ENCODE assay signal across 22 cellular contexts in the genomic region with DNA sequence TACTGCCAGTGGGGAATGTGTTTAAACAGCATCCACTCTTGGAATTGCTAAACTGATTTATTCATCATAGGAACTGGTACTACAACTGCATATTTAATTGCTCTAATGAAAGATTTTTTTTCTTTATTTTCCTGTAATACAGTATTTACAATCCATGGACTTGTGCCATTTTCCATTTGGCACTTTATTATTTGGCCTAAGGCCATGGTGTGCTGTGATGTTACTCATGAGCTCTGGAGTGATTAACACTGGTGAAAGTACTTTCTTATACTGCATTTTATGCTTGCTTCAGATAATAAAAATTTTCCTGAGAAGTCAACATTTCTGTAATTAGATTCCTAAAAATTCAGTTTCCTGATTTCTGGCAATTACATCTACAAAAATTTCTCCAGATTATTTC.
DNase-seq lines count a peak whose midpoint lies in the region; ATAC-seq and TF ChIP-seq lines count a peak whose summit lies in the region.
"Had no signal": no experiment of that assay in that cellular context is flagged by ENCODE, and none has a peak within 500 bp of the region (broad histone marks: within the 10 kb centered on the region; RNA-seq: fewer than 3 reads in every experiment).

No MANE protein-coding gene starts in this region.

- TF ChIP-seq CTCF in astrocyte of the cerebellum (IDR thresholded peaks at IDR 0.05; ENCODE audit: low read depth, low read length, missing control alignments), result no peak

- DNase-seq in EH (ENCODE audit: low read depth), result peak; percentile 61
- peak; percentile 45 for DNase-seq in M059J (ENCODE audit: low read depth)
- DNase-seq in astrocyte of the cerebellum (ENCODE audit: low read depth), result peak; percentile 12
- peak; percentile 56 for DNase-seq in foreskin melanocyte
- no peak for DNase-seq in hypothalamus (lab: John Stamatoyannopoulos, UW)
- no peak for DNase-seq in iPS-NIHi7 (ENCODE audit: extremely low spot score)
- DNase-seq: activated CD8-positive, alpha-beta memory T cell treated with anti-CD3 and anti-CD28 coated beads, Interleukin-2, amount 10 ng/mL, durations not matched to agents 7 days and 5 days; activated effector memory CD4-positive, alpha-beta T cell treated with Interleukin-2 at 50 U/mL for 16 hours; amniotic stem cell; colonic mucosa; heart right ventricle; left cardiac atrium; NCI-H1092; NK-92 treated with Interleukin-12 subunit alpha and Interleukin-12 subunit beta, amount 100 ng/mL, for 24 hours; nucleus accumbens; Right ventricle myocardium superior; stimulated activated CD4-positive, alpha-beta T cell treated with anti-CD3 and anti-CD28 coated beads, Interleukin-4, amount 100 ng/mL, for 1 hour; T-helper 17 cell had no signal

- no peak for ATAC-seq in HG02840 (IDR thresholded peaks at IDR 0.05; ENCODE audit: low FRiP score, unreplicated experiment)
- no peak for ATAC-seq in HG03442 (IDR thresholded peaks at IDR 0.05; ENCODE audit: unreplicated experiment)
- ATAC-seq: activated CD4-positive, CD25-positive, alpha-beta regulatory T cell treated with anti-CD3 and anti-CD28 coated beads, Interleukin-2, amount 50 U/mL, for 24 hours; activated CD8-positive, alpha-beta memory T cell treated with anti-CD3 and anti-CD28 coated beads, Interleukin-2, amount 10 ng/mL, durations not matched to agents 7 days and 5 days; HCT116; T-helper 17 cell had no signal

- in situ Hi-C loops in astrocyte of the cerebellum (cut with HindIII; ENCODE audit: low sequenced_read_pairs), result no loop called here

- no peak overlapping the region for H3K4me3 ChIP-seq in astrocyte of the cerebellum (ENCODE audit: low read depth, low read length)
- H3K4me3 ChIP-seq: colonic mucosa, heart right ventricle had no signal

Comparison
In these comparisons a context has a peak if more than half of its experiments do, and no peak if none do; other contexts are left out.
1. DNase-seq: peak in EH (single experiment), M059J (single experiment), astrocyte of the cerebellum (single experiment) and foreskin melanocyte (single experiment); none in hypothalamus (0 of 51) and iPS-NIHi7 (single experiment).